11 cellular contexts compared by ENCODE assay signal in genomic region chr14:68783408-68784297, GRCh38. TPM values are rescaled to one million over a fixed set of nuclear protein-coding genes. Genes with fewer than 3 reads are reported as not detected.
DNase-seq lines count a peak whose midpoint lies in the region; ATAC-seq and TF ChIP-seq lines count a peak whose summit lies in the region.
"Had no signal": no experiment of that assay in that cellular context is flagged by ENCODE, and none has a peak within 500 bp of the region (broad histone marks: within the 10 kb centered on the region; RNA-seq: fewer than 3 reads in every experiment).

No MANE protein-coding gene starts in this region.

- peaks cover 69 to 98% (median 84%) of the 10 kb centered on the region in 4 donors for H3K4me1 Mint-ChIP-seq in CD4-positive, alpha-beta memory T cell

- CTCF ChIA-PET in CD4-positive, alpha-beta memory T cell (lab: Charles Lee; ENCODE audit: partially characterized antibody), result interaction anchor here (0.9 to 14.8 kb wide), 9 partner anchors 10 to 535 kb away, joined by 3 to 199 read pairs (median 5); partner anchors contain the start of gene ZFP36L1
- CTCF ChIA-PET in PC-3 (lab: Charles Lee), result no interaction called here

- peak overlapping the region; percentile 46 to 98 (median 89) for H3K27ac Mint-ChIP-seq in CD4-positive, alpha-beta memory T cell
- H3K27ac Mint-ChIP-seq: activated naive CD4-positive, alpha-beta T cell treated with anti-CD3 and anti-CD28 coated beads, Interleukin-2, amount 50 U/mL, for 24 hours had no signal

- no TSS peak for BruUV-seq in PC-3 (replicated peaks; lab: Mats Ljungman, UMichigan)

- H3K79me2 ChIP-seq in PC-3 (ENCODE audit: low read length) (peaks cover 6% of the 10 kb centered on the region), hepatocyte (peaks cover 14% of the 10 kb centered on the region)
- H3K79me2 ChIP-seq: parathyroid adenoma had no signal

- H3K4me3 Mint-ChIP-seq in CD4-positive, alpha-beta memory T cell, result peak overlapping the region in 6 of 8 donors; percentile 31 to 93 (median 73)
- H3K4me3 Mint-ChIP-seq: activated naive CD4-positive, alpha-beta T cell treated with anti-CD3 and anti-CD28 coated beads, Interleukin-2, amount 50 U/mL, for 24 hours had no signal

- H3K36me3 ChIP-seq in CD4-positive, alpha-beta memory T cell (ENCODE audit: insufficient read depth, low read length), result peaks cover 3% of the 10 kb centered on the region
- peaks cover 17% of the 10 kb centered on the region for H3K36me3 ChIP-seq in PC-3 (ENCODE audit: low read depth, low read length)
- no peaks in the 10 kb centered on the region for H3K36me3 ChIP-seq in hepatocyte (replicated peaks; ENCODE audit: insufficient read depth, low read depth)
- peaks cover 0 to 15% of the 10 kb centered on the region in 2 donors for H3K36me3 ChIP-seq in gastrocnemius medialis

- ATAC-seq in PC-3, result no peak
- ATAC-seq in gastrocnemius medialis, result no peak
- ATAC-seq in GM18519 (IDR thresholded peaks at IDR 0.05; ENCODE audit: low FRiP score, unreplicated experiment), result no peak

- no peak overlapping the region for H3K4me3 ChIP-seq in CD4-positive, alpha-beta memory T cell (ENCODE audit: low read length in 2 of 2)
- H3K4me3 ChIP-seq in PC-3 (ENCODE audit: low read length) (no peak overlapping the region), hepatocyte (no peak overlapping the region), gastrocnemius medialis (no peak overlapping the region)

- no peak overlapping the region for H3K4me2 ChIP-seq in PC-3 (ENCODE audit: low read length)
- peak overlapping the region; percentile 44 for H3K4me2 ChIP-seq in hepatocyte

- no peaks in the 10 kb centered on the region for H3K27me3 Mint-ChIP-seq in CD4-positive, alpha-beta memory T cell
- H3K27me3 Mint-ChIP-seq: activated naive CD4-positive, alpha-beta T cell treated with anti-CD3 and anti-CD28 coated beads, Interleukin-2, amount 50 U/mL, for 24 hours had no signal

- H3K9me2 ChIP-seq in PC-3 (replicated peaks; ENCODE audit: low read length) (no peaks in the 10 kb centered on the region), hepatocyte (replicated peaks; ENCODE audit: insufficient read depth) (no peaks in the 10 kb centered on the region)

- 79% methylated on average over 3 of the region's 3 CpGs for WGBS in hepatocyte (ENCODE audit: low lambda C conversion rate, missing lambda C conversion rate)

- no peak for TF ChIP-seq CTCF in PC-3 (conservative IDR thresholded peaks at IDR 0.05; ENCODE audit: low read depth, low read length)
- TF ChIP-seq CTCF in hepatocyte (IDR thresholded peaks at IDR 0.05; ENCODE audit: poor library complexity), result no peak
- no peak for TF ChIP-seq CTCF in gastrocnemius medialis (IDR thresholded peaks at IDR 0.05 in 4 of 5, conservative IDR thresholded peaks at IDR 0.05 in 1 of 5)

- H4K20me1 ChIP-seq in PC-3 (ENCODE audit: low read length) (no peaks in the 10 kb centered on the region; the same call in 1 of the 2 replicates), hepatocyte (ENCODE audit: insufficient read depth, poor library complexity, severe bottlenecking) (peaks cover 15% of the 10 kb centered on the region)

- TF ChIP-seq POLR2A in gastrocnemius medialis (IDR thresholded peaks at IDR 0.05), result no peak

- in situ Hi-C loops in gastrocnemius medialis (cut with MboI; ENCODE audit: low sequenced_read_pairs in 4 of 4), result loop anchor here in 1 of 4 donors (25.0 kb wide), 1 partner anchor 246 kb away; no protein-coding TSS in a partner anchor

- H3K9me3 Mint-ChIP-seq in CD4-positive, alpha-beta memory T cell, result no peaks in the 10 kb centered on the region
- H3K9me3 Mint-ChIP-seq: activated naive CD4-positive, alpha-beta T cell treated with anti-CD3 and anti-CD28 coated beads, Interleukin-2, amount 50 U/mL, for 24 hours had no signal

- H3K9me3 ChIP-seq in CD4-positive, alpha-beta memory T cell (ENCODE audit: control insufficient read depth in 1 of 2, low read length in 2 of 2), result no peaks in the 10 kb centered on the region
- no peaks in the 10 kb centered on the region for H3K9me3 ChIP-seq in PC-3 (ENCODE audit: low read length)
- no peaks in the 10 kb centered on the region for H3K9me3 ChIP-seq in hepatocyte (ENCODE audit: low read depth)
- no peaks in the 10 kb centered on the region for H3K9me3 ChIP-seq in gastrocnemius medialis

- DNase-seq in CD4-positive, alpha-beta memory T cell, result no peak
- DNase-seq in PC-3 (peak; percentile 42), hepatocyte (ENCODE audit: low spot score) (peak; percentile 70), gastrocnemius medialis (no peak), T1000 (lab: John Stamatoyannopoulos, UW) (no peak), NK-92 (lab: John Stamatoyannopoulos, UW; ENCODE audit: unreplicated experiment) (no peak)
- DNase-seq in stimulated activated CD4-positive, alpha-beta T cell treated with anti-CD3 and anti-CD28 coated beads, Interleukin-15, amount 100 ng/mL, for 24 hours, result no peak
- DNase-seq: activated CD4-positive, CD25-positive, alpha-beta regulatory T cell treated with anti-CD3 and anti-CD28 coated beads, Interleukin-2, amount 50 U/mL, for 72 hours had no signal

- H3K9ac ChIP-seq in PC-3 (ENCODE audit: low read length), result 0 out of 2 replicates have a peak overlapping the region, but pooled peaks have one; percentile 13
- H3K9ac ChIP-seq: parathyroid adenoma had no signal

- POLR2A ChIA-PET in CD4-positive, alpha-beta memory T cell (lab: Charles Lee; ENCODE audit: partially characterized antibody), result interaction anchor here (0.7 to 28.0 kb wide), 15 partner anchors 5 to 533 kb away, joined by 3 to 1973 read pairs (median 68); partner anchors contain the start of gene ZFP36L1
- POLR2A ChIA-PET in PC-3 (lab: Charles Lee; ENCODE audit: unreplicated experiment), result interaction anchor here (0.6 kb wide), 3 partner anchors 9 to 344 kb away, joined by 3 read pairs; no protein-coding TSS in a partner anchor

- intact Hi-C loops in CD4-positive, alpha-beta memory T cell (cut with micrococcal nuclease), result loop anchor here (5.0 kb wide), 1 partner anchor 51 kb away; no protein-coding TSS in a partner anchor
- intact Hi-C loops in PC-3 (cut with micrococcal nuclease) (no loop called here), gastrocnemius medialis (cut with DNase I; ENCODE audit: low total_unique reads) (no loop called here)

- H3K4me1 ChIP-seq in CD4-positive, alpha-beta memory T cell (ENCODE audit: insufficient read depth, low read length), result peaks cover 100% of the 10 kb centered on the region
- peaks cover 77% of the 10 kb centered on the region for H3K4me1 ChIP-seq in PC-3 (ENCODE audit: insufficient read depth, low read length)
- peaks cover 65% of the 10 kb centered on the region for H3K4me1 ChIP-seq in hepatocyte (ENCODE audit: insufficient read depth)
- peaks cover 30 to 41% of the 10 kb centered on the region in 2 donors for H3K4me1 ChIP-seq in gastrocnemius medialis

- H2AFZ ChIP-seq in PC-3 (ENCODE audit: low read length), result no peak overlapping the region
- H2AFZ ChIP-seq in hepatocyte, result no peak overlapping the region
- H2AFZ ChIP-seq: parathyroid adenoma had no signal

- H3K36me3 Mint-ChIP-seq in CD4-positive, alpha-beta memory T cell, result peaks cover 15% of the 10 kb centered on the region in 2 donors

- peaks cover 12% of the 10 kb centered on the region for H3F3A ChIP-seq in PC-3 (ENCODE audit: low read length, unreplicated experiment)

- peak overlapping the region; percentile 58 for H3K27ac ChIP-seq in CD4-positive, alpha-beta memory T cell (ENCODE audit: low read depth, low read length)
- H3K27ac ChIP-seq in PC-3 (ENCODE audit: low read length) (peak overlapping the region; percentile 76), hepatocyte (peak overlapping the region; percentile 99), gastrocnemius medialis (peak overlapping the region; percentile 26 to 99 (median 97))
- H3K27ac ChIP-seq: parathyroid adenoma had no signal

- H3K27me3 ChIP-seq in CD4-positive, alpha-beta memory T cell (ENCODE audit: insufficient read depth, low read length), result no peaks in the 10 kb centered on the region
- H3K27me3 ChIP-seq in PC-3 (ENCODE audit: low read length) (no peaks in the 10 kb centered on the region), hepatocyte (no peaks in the 10 kb centered on the region), gastrocnemius medialis (no peaks in the 10 kb centered on the region)

RNA-seq across cellular contexts. Expression of gene ZFP36L1, which starts 9.2 kb away (rescaled TPM):
- total RNA-seq in CD4-positive, alpha-beta memory T cell, result 100 to 1,000 TPM; 227 to 242 TPM
- polyA plus RNA-seq in CD4-positive, alpha-beta memory T cell, result 100 to 1,000 TPM in 1 of 2 donors, 10 to 100 TPM in 1; 60.3 to 127 TPM
- total RNA-seq in PC-3 (2014; rRNA removed) (63.1 and 79.7 TPM in 2 replicates), hepatocyte (101 and 111 TPM in 2 replicates), gastrocnemius medialis (100 to 1,000 TPM in 3 of 4 donors, 10 to 100 TPM in 1; 60.2 to 196 (median 125) TPM)
- polyA plus RNA-seq in hepatocyte, result 345 and 404 TPM in 2 replicates

Comparison
In these comparisons a context has a peak if more than half of its experiments do, and no peak if none do; other contexts are left out.
1. DNase-seq: peak in PC-3 (single experiment) and hepatocyte (single experiment); none in CD4-positive, alpha-beta memory T cell (0 of 5), gastrocnemius medialis (0 of 2), T1000 (single experiment), stimulated activated CD4-positive, alpha-beta T cell treated with anti-CD3 and anti-CD28 coated beads, Interleukin-15, amount 100 ng/mL, for 24 hours (single experiment) and NK-92 (single experiment).
2. Peak in every context shown above with its lines, with median percentiles within 50 percentile points of each other: H3K27ac ChIP-seq.